8 cellular contexts compared by ENCODE assay signal in genomic region chr19:10195199-10195519, GRCh38. TPM values are rescaled to one million over a fixed set of nuclear protein-coding genes. Genes with fewer than 3 reads are reported as not detected.
DNase-seq lines count a peak whose midpoint lies in the region; ATAC-seq and TF ChIP-seq lines count a peak whose summit lies in the region.

No MANE protein-coding gene starts in this region.

- ATAC-seq in lung (ENCODE audit: insufficient read depth, low FRiP score) (no peak), HG02763 (IDR thresholded peaks at IDR 0.05; ENCODE audit: unreplicated experiment) (no peak), HG02759 (IDR thresholded peaks at IDR 0.05; ENCODE audit: unreplicated experiment) (no peak)

- no peaks in the 10 kb centered on the region for H3K27me3 Mint-ChIP-seq in activated naive CD8-positive, alpha-beta T cell treated with anti-CD3 and anti-CD28 coated beads for 36 hours

- peak overlapping the region; percentile 98 for H3K4me3 Mint-ChIP-seq in activated naive CD8-positive, alpha-beta T cell treated with anti-CD3 and anti-CD28 coated beads for 36 hours

- H3K36me3 Mint-ChIP-seq in activated naive CD8-positive, alpha-beta T cell treated with anti-CD3 and anti-CD28 coated beads for 36 hours: peaks cover 27% of the 10 kb centered on the region

- H3K27me3 ChIP-seq in HAP-1 (ENCODE audit: low read depth) (no peaks in the 10 kb centered on the region), lung (ENCODE audit: control insufficient read depth, insufficient read depth) (no peaks in the 10 kb centered on the region)

- DNase-seq in HAP-1 (ENCODE audit: low spot score in 2 of 2): no peak
- DNase-seq in activated naive CD8-positive, alpha-beta T cell treated with anti-CD3 and anti-CD28 coated beads for 36 hours: no peak
- no peak for DNase-seq in lung (ENCODE audit: low spot score)
- DNase-seq in NCI-H2227 treated with DMSO at 0.1 percent for 48 hours (lab: John Stamatoyannopoulos, UW): no peak
- no peak for DNase-seq in ecto neural progenitor cell (ENCODE audit: low spot score)

- peak overlapping the region; percentile 98 for H3K27ac Mint-ChIP-seq in activated naive CD8-positive, alpha-beta T cell treated with anti-CD3 and anti-CD28 coated beads for 36 hours

- no peak for TF ChIP-seq CTCF in 22Rv1 (IDR thresholded peaks at IDR 0.05)
- no peak for TF ChIP-seq CTCF in lung (IDR thresholded peaks at IDR 0.05; ENCODE audit: control extremely low read depth, extremely low read depth)

- 24 to 30% methylated on average over 6 of the region's 6 CpGs for WGBS in lung, 2 donors

- peak overlapping the region; percentile 98 for H3K4me3 ChIP-seq in HAP-1
- H3K4me3 ChIP-seq in lung: peak overlapping the region; percentile 70

- H3K27ac ChIP-seq in 22Rv1 (peak overlapping the region; percentile 90), lung (ENCODE audit: low read depth in 1 of 2, low read length in 1 of 2) (peak overlapping the region; percentile 22 to 84)

- no peaks in the 10 kb centered on the region for H3K9me3 Mint-ChIP-seq in activated naive CD8-positive, alpha-beta T cell treated with anti-CD3 and anti-CD28 coated beads for 36 hours

- in situ Hi-C loops in HAP-1 (cut with MboI; ENCODE audit: low sequenced_read_pairs): no loop called here

- H3K9me3 ChIP-seq in HAP-1 (no peaks in the 10 kb centered on the region), lung (ENCODE audit: control insufficient read depth in 2 of 2, insufficient read depth in 1 of 2, low read length in 1 of 2) (no peaks in the 10 kb centered on the region)

- H3K36me3 ChIP-seq in HAP-1 (replicated peaks) (peaks cover 35% of the 10 kb centered on the region), lung (ENCODE audit: control insufficient read depth in 2 of 2, insufficient read depth in 2 of 2, low read length in 2 of 2) (no peaks in the 10 kb centered on the region)

- peaks cover 26% of the 10 kb centered on the region for H3K4me1 Mint-ChIP-seq in activated naive CD8-positive, alpha-beta T cell treated with anti-CD3 and anti-CD28 coated beads for 36 hours

- peaks cover 12% of the 10 kb centered on the region for H3K4me1 ChIP-seq in HAP-1
- H3K4me1 ChIP-seq in lung (ENCODE audit: control insufficient read depth in 2 of 2, insufficient read depth in 2 of 2, low read length in 2 of 2): peaks cover 2 to 8% of the 10 kb centered on the region in 2 donors

RNA-seq across cellular contexts. Expression of gene DNMT1, which starts 0.4 kb away (rescaled TPM):
- 100 to 1,000 TPM; 337 to 352 TPM for total RNA-seq in activated naive CD8-positive, alpha-beta T cell treated with anti-CD3 and anti-CD28 coated beads for 36 hours
- total RNA-seq in lung: 10 to 100 TPM; 44.0 to 85.7 TPM
- polyA plus RNA-seq in lung: 10 to 100 TPM; 32.8 to 46.5 TPM

RNA-seq across cellular contexts. Expression of gene S1PR2, which starts 36.0 kb away (rescaled TPM):
- total RNA-seq in activated naive CD8-positive, alpha-beta T cell treated with anti-CD3 and anti-CD28 coated beads for 36 hours: 1 to 10 TPM; 7.7 to 7.9 TPM
- 10 to 100 TPM; 15.2 to 32.1 TPM for total RNA-seq in lung
- 10 to 100 TPM in 1 of 2 donors, 1 to 10 TPM in 1; 6.5 to 10.9 TPM for polyA plus RNA-seq in lung

RNA-seq across cellular contexts. Expression of gene MRPL4, which starts 56.9 kb away (rescaled TPM):
- 100 to 1,000 TPM; 179 to 182 TPM for total RNA-seq in activated naive CD8-positive, alpha-beta T cell treated with anti-CD3 and anti-CD28 coated beads for 36 hours
- total RNA-seq in lung: 10 to 100 TPM; 16.6 to 61.9 TPM
- polyA plus RNA-seq in lung: 10 to 100 TPM; 33.8 to 64.8 TPM
